12 cellular contexts compared by ENCODE assay signal in the genomic region with DNA sequence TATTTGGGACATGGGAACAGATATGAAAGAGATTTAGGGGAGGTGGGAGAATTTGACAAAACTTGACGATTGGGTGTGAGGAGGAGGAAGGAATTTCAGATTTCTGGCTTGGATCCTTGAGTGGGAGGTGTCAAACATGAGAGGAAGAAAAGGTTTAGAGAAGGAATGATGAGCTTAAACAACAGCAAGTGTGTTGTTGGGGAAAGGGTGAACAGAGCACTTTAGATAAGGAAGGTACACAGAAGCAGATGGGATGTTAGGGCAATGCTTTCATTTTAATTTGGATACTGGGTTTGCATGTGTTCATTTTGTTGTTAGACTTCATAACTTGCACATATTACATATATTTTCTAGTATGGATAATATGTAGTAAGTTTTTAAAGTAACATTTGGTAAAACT.
"Had no signal": no experiment of that assay in that cellular context is flagged by ENCODE, and none has a peak within 500 bp of the region (broad histone marks: within the 10 kb centered on the region; RNA-seq: fewer than 3 reads in every experiment).

No MANE protein-coding gene starts in this region.

- H3K9me3 ChIP-seq: adrenal gland, lower lobe of right lung, upper lobe of left lung had no signal

- H3K36me3 ChIP-seq: adrenal gland, lower lobe of right lung, upper lobe of left lung had no signal

- DNase-seq: activated CD4-positive, alpha-beta memory T cell treated with anti-CD3 and anti-CD28 coated beads for 36 hours; activated CD4-positive, CD25-positive, alpha-beta regulatory T cell treated with anti-CD3 and anti-CD28 coated beads, Interleukin-2, amount 50 U/mL, for 72 hours; activated naive CD4-positive, alpha-beta T cell treated with Interleukin-2 at 50 U/mL for 16 hours; adrenal gland; effector memory CD8-positive, alpha-beta T cell; hypothalamus; lower lobe of right lung; midbrain; naive B cell; right cardiac atrium; stimulated activated naive B cell treated with anti-CD40 and anti-IgM and Interleukin-4, amounts not matched to agents 10 μg/mL and 1 μg/mL and 100 μg/mL, for 72 hours; upper lobe of left lung had no signal

- H3K27me3 ChIP-seq: adrenal gland, upper lobe of left lung had no signal

- ATAC-seq: effector memory CD8-positive, alpha-beta T cell; right cardiac atrium; stimulated activated naive B cell treated with anti-CD40 and anti-IgM and Interleukin-4, amounts not matched to agents 10 μg/mL and 1 μg/mL and 100 μg/mL, for 72 hours had no signal

- H3K27ac ChIP-seq: adrenal gland, lower lobe of right lung, upper lobe of left lung had no signal

- H3K4me3 ChIP-seq: adrenal gland, lower lobe of right lung, upper lobe of left lung had no signal
